ENCODE assay signal across 8 cellular contexts in genomic region chr1:85047472-85048295, GRCh38. TPM values are rescaled to one million over a fixed set of nuclear protein-coding genes. Genes with fewer than 3 reads are reported as not detected.
A peak's percentile ranks its signal among the peaks of the same experiment; 100 is the strongest.
DNase-seq lines count a peak whose midpoint lies in the region; ATAC-seq and TF ChIP-seq lines count a peak whose summit lies in the region.

No MANE protein-coding gene starts in this region.

- peaks cover 32% of the 10 kb centered on the region for H3K4me1 ChIP-seq in CD8-positive, alpha-beta memory T cell (ENCODE audit: insufficient read depth, low read length)
- no peaks in the 10 kb centered on the region for H3K4me1 ChIP-seq in prostate gland (replicated peaks)

- TF ChIP-seq CTCF in glutamatergic neuron (IDR thresholded peaks at IDR 0.05; ENCODE audit: partially characterized antibody, unreplicated experiment) (no peak), prostate gland (IDR thresholded peaks at IDR 0.05) (no peak)

- peaks cover 0 to 1% (median 0%) of the 10 kb centered on the region in 3 donors for H3K36me3 Mint-ChIP-seq in CD8-positive, alpha-beta memory T cell
- H3K36me3 Mint-ChIP-seq in T-helper 17 cell (ENCODE audit: low read depth) (no peaks in the 10 kb centered on the region), glutamatergic neuron (ENCODE audit: unreplicated experiment) (no peaks in the 10 kb centered on the region)

- in situ Hi-C loops in KBM-7 (cut with MboI; ENCODE audit: low pct_unique_long_range_greater_than_20kb, low sequenced_read_pairs) = no loop called here

- CTCF ChIA-PET in CD8-positive, alpha-beta memory T cell (lab: Charles Lee) = interaction anchor here (1.2 to 3.5 kb wide), 3 partner anchors 18 to 103 kb away, joined by 3 to 18 read pairs (median 4); no protein-coding TSS in a partner anchor

- POLR2A ChIA-PET in CD8-positive, alpha-beta memory T cell (lab: Charles Lee) = interaction anchor here (0.5 to 1.4 kb wide), 3 partner anchors 21 to 212 kb away, joined by 3 to 4 read pairs (median 3); partner anchors contain the start of gene C1orf52

- no peak overlapping the region for H3K27ac ChIP-seq in CD8-positive, alpha-beta memory T cell (ENCODE audit: low read depth, low read length)
- H3K27ac ChIP-seq in prostate gland = no peak overlapping the region

- H3K4me3 Mint-ChIP-seq in CD8-positive, alpha-beta memory T cell = peak overlapping the region; percentile 24 to 75 (median 66)
- H3K4me3 Mint-ChIP-seq in T-helper 17 cell = peak overlapping the region; percentile 59
- H3K4me3 Mint-ChIP-seq in glutamatergic neuron (ENCODE audit: unreplicated experiment) = peak overlapping the region; percentile 67

- intact Hi-C loops in prostate gland (cut with DNase I) = no loop called here

- ATAC-seq in GM19023 (IDR thresholded peaks at IDR 0.05; ENCODE audit: unreplicated experiment) = peak; percentile 67
- peak; percentile 49 for ATAC-seq in HG03103 (IDR thresholded peaks at IDR 0.05; ENCODE audit: low read depth, unreplicated experiment)
- ATAC-seq in T-helper 17 cell = peak; percentile 50

- H3K4me3 ChIP-seq in CD8-positive, alpha-beta memory T cell (ENCODE audit: low read length) = no peak overlapping the region
- peak overlapping the region; percentile 33 to 39 for H3K4me3 ChIP-seq in prostate gland

- H3K27ac Mint-ChIP-seq in CD8-positive, alpha-beta memory T cell = no peak overlapping the region
- H3K27ac Mint-ChIP-seq in T-helper 17 cell (no peak overlapping the region), glutamatergic neuron (ENCODE audit: unreplicated experiment) (no peak overlapping the region)

- H3K36me3 ChIP-seq in CD8-positive, alpha-beta memory T cell (ENCODE audit: insufficient read depth, low read length) = no peaks in the 10 kb centered on the region
- H3K36me3 ChIP-seq in prostate gland = no peaks in the 10 kb centered on the region

- WGBS in prostate gland = 10% methylated on average over 55 of the region's 55 CpGs

- H3K9me3 ChIP-seq in CD8-positive, alpha-beta memory T cell (ENCODE audit: low read length) = no peaks in the 10 kb centered on the region
- H3K9me3 ChIP-seq in T-helper 17 cell (ENCODE audit: control insufficient read depth, low read length, poor library complexity, severe bottlenecking) = no peaks in the 10 kb centered on the region
- H3K9me3 ChIP-seq in prostate gland = no peaks in the 10 kb centered on the region

- peaks cover 21% of the 10 kb centered on the region for H3K27me3 ChIP-seq in CD8-positive, alpha-beta memory T cell (ENCODE audit: insufficient read depth, low read length, poor library complexity, severe bottlenecking)
- H3K27me3 ChIP-seq in prostate gland (replicated peaks; ENCODE audit: insufficient read depth) = no peaks in the 10 kb centered on the region

- no peak for TF ChIP-seq POLR2A in prostate gland (IDR thresholded peaks at IDR 0.05)

- peak in 1 of 5 donors; percentile 6 for DNase-seq in CD8-positive, alpha-beta memory T cell
- DNase-seq in T-helper 17 cell = peak in 1 of 3 donors; percentile 13
- DNase-seq in glutamatergic neuron = no peak
- DNase-seq in prostate gland (ENCODE audit: low spot score) = no peak
- DNase-seq in DMS153 treated with DMSO at 0.1 percent for 48 hours (lab: John Stamatoyannopoulos, UW; ENCODE audit: unreplicated experiment) = no peak
- no peak for DNase-seq in KBM-7

- H3K4me1 Mint-ChIP-seq in CD8-positive, alpha-beta memory T cell = peaks cover 19 to 38% (median 34%) of the 10 kb centered on the region in 3 donors
- peaks cover 14% of the 10 kb centered on the region for H3K4me1 Mint-ChIP-seq in T-helper 17 cell
- H3K4me1 Mint-ChIP-seq in glutamatergic neuron (ENCODE audit: low read depth, unreplicated experiment) = peaks cover 4% of the 10 kb centered on the region

- peaks cover 28 to 52% of the 10 kb centered on the region in 2 donors for H3K27me3 Mint-ChIP-seq in CD8-positive, alpha-beta memory T cell
- H3K27me3 Mint-ChIP-seq in T-helper 17 cell = peaks cover 37% of the 10 kb centered on the region
- peaks cover 11% of the 10 kb centered on the region for H3K27me3 Mint-ChIP-seq in glutamatergic neuron (ENCODE audit: unreplicated experiment)

- no peaks in the 10 kb centered on the region for H3K9me3 Mint-ChIP-seq in CD8-positive, alpha-beta memory T cell
- peaks cover 4% of the 10 kb centered on the region for H3K9me3 Mint-ChIP-seq in glutamatergic neuron (ENCODE audit: unreplicated experiment)

RNA-seq across cellular contexts. Expression of gene MCOLN3, which starts 0.6 kb away (rescaled TPM):
- total RNA-seq in CD8-positive, alpha-beta memory T cell = under 1 TPM; 0.47 to 0.50 TPM
- polyA plus RNA-seq in CD8-positive, alpha-beta memory T cell = 0.29 TPM
- 1 to 10 TPM; 3.2 to 5.1 TPM for total RNA-seq in T-helper 17 cell
- total RNA-seq in glutamatergic neuron (ENCODE audit: unreplicated experiment) = not detected
- 1 to 10 TPM in 1 of 2 donors, under 1 TPM in 1; 0.23 to 1.6 TPM for total RNA-seq in prostate gland

RNA-seq across cellular contexts. Expression of gene MCOLN2, which starts 50.8 kb away (rescaled TPM):
- total RNA-seq in CD8-positive, alpha-beta memory T cell = 100 to 1,000 TPM; 103 to 110 TPM
- polyA plus RNA-seq in CD8-positive, alpha-beta memory T cell = 18.7 TPM
- total RNA-seq in T-helper 17 cell = 10 to 100 TPM; 19.3 to 26.7 TPM
- total RNA-seq in glutamatergic neuron (ENCODE audit: unreplicated experiment) = not detected
- total RNA-seq in prostate gland = 1 to 10 TPM; 1.1 to 6.8 TPM
